8 cellular contexts compared by ENCODE assay signal in the genomic region with DNA sequence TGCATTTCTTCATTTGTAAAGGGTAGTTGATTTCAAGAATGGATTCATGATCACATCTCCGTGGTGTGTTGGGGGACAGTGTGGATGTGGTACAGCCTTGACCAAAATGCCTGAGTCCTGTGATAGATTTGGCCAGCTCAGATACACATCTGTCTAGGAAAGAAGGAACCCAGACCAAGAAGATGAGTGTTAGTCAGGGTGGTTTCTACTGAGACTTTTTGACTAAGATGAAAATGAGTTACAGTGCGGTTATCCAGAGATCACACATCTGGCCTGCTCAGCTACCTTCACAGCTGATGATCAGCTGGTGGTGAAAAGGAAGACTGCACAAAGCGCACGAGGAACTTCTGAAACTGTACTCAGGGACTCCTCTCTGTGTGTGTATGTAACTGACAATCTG.
A peak's percentile ranks its signal among the peaks of the same experiment; 100 is the strongest.
DNase-seq lines count a peak whose midpoint lies in the region; ATAC-seq, FAIRE-seq and TF ChIP-seq lines count a peak whose summit lies in the region.

No MANE protein-coding gene starts in this region.

- BruUV-seq in PC-9 (replicated peaks; lab: Mats Ljungman, UMichigan) (no TSS peak), K562 (replicated peaks; lab: Mats Ljungman, UMichigan) (no TSS peak)

- in situ Hi-C loops in K562 (cut with MboI) = no loop called here

- CTCF ChIA-PET in PC-9 (lab: Charles Lee) (no interaction called here), K562 (lab: Yijun Ruan, JAX; ENCODE audit: low intra/inter-chr PET ratio) (no interaction called here)

- H3K4me3 ChIP-seq in PC-9 (no peak overlapping the region), K562 (no peak overlapping the region)

- no peak for TF ChIP-seq RAD21 in K562 (CRISPR knock-in tag; conservative IDR thresholded peaks at IDR 0.05 in 1 of 2, IDR thresholded peaks at IDR 0.05 in 1 of 2)

- peaks cover 51% of the 10 kb centered on the region for H3K36me3 ChIP-seq in PC-9 (ENCODE audit: low read depth)
- peaks cover 6% of the 10 kb centered on the region; the same call in 2 of the 3 replicates for H3K36me3 ChIP-seq in K562 (ENCODE audit: control insufficient read depth, insufficient read depth, low read length)

- H2AFZ ChIP-seq in PC-9 (no peak overlapping the region), K562 (ENCODE audit: low read depth, low read length) (no peak overlapping the region)

- H3K79me2 ChIP-seq in PC-9 (ENCODE audit: low read depth) = peaks cover 97% of the 10 kb centered on the region
- peaks cover 93% of the 10 kb centered on the region for H3K79me2 ChIP-seq in K562 (ENCODE audit: control insufficient read depth, insufficient read depth, low read length)

- H3K27me3 ChIP-seq in PC-9 (ENCODE audit: insufficient read depth, low read depth) (no peaks in the 10 kb centered on the region), K562 (ENCODE audit: control insufficient read depth in 2 of 2, insufficient read depth in 2 of 2, low read length in 2 of 2) (no peaks in the 10 kb centered on the region)

- no peaks in the 10 kb centered on the region for H3K9me3 ChIP-seq in PC-9 (ENCODE audit: insufficient read depth, low read depth)
- no peaks in the 10 kb centered on the region for H3K9me3 ChIP-seq in K562 (replicated peaks; ENCODE audit: control insufficient read depth, insufficient read depth, low read depth, low read length)

- WGBS in K562 (ENCODE audit: insufficient coverage, low coverage, missing lambda C conversion rate) = 34% methylated on average over 4 of the region's 4 CpGs

- peak; percentile 85 for ATAC-seq in GM18508 (IDR thresholded peaks at IDR 0.05; ENCODE audit: insufficient read depth, unreplicated experiment)
- peak; percentile 88 for ATAC-seq in HG02623 (IDR thresholded peaks at IDR 0.05; ENCODE audit: unreplicated experiment)
- peak; percentile 48 for ATAC-seq in K562

- TF ChIP-seq EP300 in K562 (IDR thresholded peaks at IDR 0.05; ENCODE audit: low read length) = no peak

- POLR2A ChIA-PET in PC-9 (lab: Charles Lee; ENCODE audit: unreplicated experiment) = no interaction called here
- POLR2A ChIA-PET in K562 (lab: Yijun Ruan, JAX) = interaction anchor here (0.8 to 1.5 kb wide), 2 partner anchors 9 to 13 kb away, joined by 3 to 4 read pairs; no protein-coding TSS in a partner anchor

- H3K9ac ChIP-seq in K562 (ENCODE audit: insufficient read depth in 1 of 2, low read depth in 2 of 2, low read length in 2 of 2) = no peak overlapping the region; a peak in 1 of 4 replicates

- H4K20me1 ChIP-seq in PC-9 (ENCODE audit: insufficient read depth) = peaks cover 94% of the 10 kb centered on the region
- 0 out of 2 replicates have a peak, but pooled peaks cover 5% of the 10 kb centered on the region for H4K20me1 ChIP-seq in K562 (replicated peaks; ENCODE audit: control insufficient read depth, insufficient read depth, low read length)

- no peak for FAIRE-seq in K562 (lab: Jason Lieb, UNC)

- TF ChIP-seq CTCF in PC-9 (conservative IDR thresholded peaks at IDR 0.05) (no peak), K562 (IDR thresholded peaks at IDR 0.05 in 2 of 3, conservative IDR thresholded peaks at IDR 0.05 in 1 of 3; ENCODE audit: insufficient read depth in 2 of 3, low read depth in 1 of 3, low read length in 3 of 3) (no peak)

- no peaks in the 10 kb centered on the region for H3K9me1 ChIP-seq in K562 (ENCODE audit: control insufficient read depth, insufficient read depth, low read length)

- H3K27ac ChIP-seq in PC-9 (0 out of 2 replicates have a peak overlapping the region, but pooled peaks have one; percentile 2), K562 (ENCODE audit: extremely low read depth, low read depth, low read length) (peak overlapping the region; percentile 11; the same call in 1 of the 3 replicates)

- intact Hi-C loops in PC-9 (cut with micrococcal nuclease; ENCODE audit: unreplicated experiment) (no loop called here), K562 (cut with micrococcal nuclease) (loop anchor here (2.0 to 5.0 kb wide), 2 partner anchors 40 to 69 kb away; partner anchors contain the start of gene FNDC3B)

- no peak overlapping the region for H3K4me2 ChIP-seq in PC-9
- H3K4me2 ChIP-seq in K562 (ENCODE audit: insufficient read depth, low read length) = 0 out of 2 replicates have a peak overlapping the region, but pooled peaks have one; percentile 11

- H3K4me1 ChIP-seq in PC-9 (replicated peaks; ENCODE audit: insufficient read depth) (peaks cover 18% of the 10 kb centered on the region), K562 (replicated peaks in 1 of 2; ENCODE audit: control insufficient read depth in 2 of 2, insufficient read depth in 2 of 2, low read length in 2 of 2) (peaks cover 7 to 41% of the 10 kb centered on the region in 2 experiments)

- TF ChIP-seq POLR2A in K562 (conservative IDR thresholded peaks at IDR 0.05) = no peak

- peaks cover 72% of the 10 kb centered on the region for H3F3A ChIP-seq in PC-9 (ENCODE audit: insufficient read depth, low read depth)

- DNase-seq in PC-9 = no peak
- peak in 3 of 4 experiments; percentile 15 to 45 (median 22) for DNase-seq in K562 (ENCODE audit: extremely low read depth in 1 of 4, low spot score in 3 of 4)
- peak; percentile 15 to 49 (median 41) for DNase-seq in stimulated activated CD4-positive, alpha-beta T cell treated with anti-CD3 and anti-CD28 coated beads, TNF-alpha, amount 100 ng/mL, for 24 hours (ENCODE audit: low read depth in 3 of 3)
- no peak for DNase-seq in HuH-7.5 (ENCODE audit: low spot score)
- DNase-seq in NCI-H526 (lab: John Stamatoyannopoulos, UW) = no peak
- no peak for DNase-seq in DMS153 treated with DMSO at 0.1 percent for 48 hours (lab: John Stamatoyannopoulos, UW; ENCODE audit: unreplicated experiment)

- H3K9me2 ChIP-seq in PC-9 (ENCODE audit: insufficient read depth) = no peaks in the 10 kb centered on the region

TF ChIP-seq in K562, 482 proteins besides CTCF, POLR2A, EP300 and RAD21 (continues in another document):
- TF ChIP-seq DACH1 (IDR thresholded peaks at IDR 0.05; ENCODE audit: partially characterized antibody) (peak; percentile 86), ZBTB33 (CRISPR knock-in tag; IDR thresholded peaks at IDR 0.05) (no peak), HDAC1 (IDR thresholded peaks at IDR 0.05) (0 out of 4 replicates have a peak, but pooled peaks of 1 of the 2 experiments have one; percentile 0), TAF9B (IDR thresholded peaks at IDR 0.05; ENCODE audit: partially characterized antibody) (peak; percentile 68), MBD2 (IDR thresholded peaks at IDR 0.05; ENCODE audit: borderline replicate concordance, low read depth) (no peak), HMBOX1 (IDR thresholded peaks at IDR 0.05) (peak; percentile 76), SIN3A (IDR thresholded peaks at IDR 0.05; ENCODE audit: borderline replicate concordance in 2 of 2, control insufficient read depth in 1 of 2, low read depth in 2 of 2, low read length in 2 of 2) (peak in 1 of 2 experiments; percentile 37; a peak in 1 of 4 replicates)
- TF ChIP-seq, protein P1, sequence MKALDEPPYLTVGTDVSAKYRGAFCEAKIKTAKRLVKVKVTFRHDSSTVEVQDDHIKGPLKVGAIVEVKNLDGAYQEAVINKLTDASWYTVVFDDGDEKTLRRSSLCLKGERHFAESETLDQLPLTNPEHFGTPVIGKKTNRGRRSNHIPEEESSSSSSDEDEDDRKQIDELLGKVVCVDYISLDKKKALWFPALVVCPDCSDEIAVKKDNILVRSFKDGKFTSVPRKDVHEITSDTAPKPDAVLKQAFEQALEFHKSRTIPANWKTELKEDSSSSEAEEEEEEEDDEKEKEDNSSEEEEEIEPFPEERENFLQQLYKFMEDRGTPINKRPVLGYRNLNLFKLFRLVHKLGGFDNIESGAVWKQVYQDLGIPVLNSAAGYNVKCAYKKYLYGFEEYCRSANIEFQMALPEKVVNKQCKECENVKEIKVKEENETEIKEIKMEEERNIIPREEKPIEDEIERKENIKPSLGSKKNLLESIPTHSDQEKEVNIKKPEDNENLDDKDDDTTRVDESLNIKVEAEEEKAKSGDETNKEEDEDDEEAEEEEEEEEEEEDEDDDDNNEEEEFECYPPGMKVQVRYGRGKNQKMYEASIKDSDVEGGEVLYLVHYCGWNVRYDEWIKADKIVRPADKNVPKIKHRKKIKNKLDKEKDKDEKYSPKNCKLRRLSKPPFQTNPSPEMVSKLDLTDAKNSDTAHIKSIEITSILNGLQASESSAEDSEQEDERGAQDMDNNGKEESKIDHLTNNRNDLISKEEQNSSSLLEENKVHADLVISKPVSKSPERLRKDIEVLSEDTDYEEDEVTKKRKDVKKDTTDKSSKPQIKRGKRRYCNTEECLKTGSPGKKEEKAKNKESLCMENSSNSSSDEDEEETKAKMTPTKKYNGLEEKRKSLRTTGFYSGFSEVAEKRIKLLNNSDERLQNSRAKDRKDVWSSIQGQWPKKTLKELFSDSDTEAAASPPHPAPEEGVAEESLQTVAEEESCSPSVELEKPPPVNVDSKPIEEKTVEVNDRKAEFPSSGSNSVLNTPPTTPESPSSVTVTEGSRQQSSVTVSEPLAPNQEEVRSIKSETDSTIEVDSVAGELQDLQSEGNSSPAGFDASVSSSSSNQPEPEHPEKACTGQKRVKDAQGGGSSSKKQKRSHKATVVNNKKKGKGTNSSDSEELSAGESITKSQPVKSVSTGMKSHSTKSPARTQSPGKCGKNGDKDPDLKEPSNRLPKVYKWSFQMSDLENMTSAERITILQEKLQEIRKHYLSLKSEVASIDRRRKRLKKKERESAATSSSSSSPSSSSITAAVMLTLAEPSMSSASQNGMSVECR (CRISPR knock-in tag; IDR thresholded peaks at IDR 0.05) = 0 out of 2 replicates have a peak, but pooled peaks have one; percentile 13

Comparison
In these comparisons a context has a peak if more than half of its experiments do, and no peak if none do; other contexts are left out.
1. DNase-seq: peak in K562 (3 of 4) and stimulated activated CD4-positive, alpha-beta T cell treated with anti-CD3 and anti-CD28 coated beads, TNF-alpha, amount 100 ng/mL, for 24 hours (3 of 3); none in PC-9 (0 of 2), HuH-7.5 (single experiment), NCI-H526 (0 of 2) and DMS153 treated with DMSO at 0.1 percent for 48 hours (single experiment).
2. Peak in every context shown above with its lines, with median percentiles within 50 percentile points of each other: ATAC-seq.